ENCODE assay signal across 8 cellular contexts in the genomic region with DNA sequence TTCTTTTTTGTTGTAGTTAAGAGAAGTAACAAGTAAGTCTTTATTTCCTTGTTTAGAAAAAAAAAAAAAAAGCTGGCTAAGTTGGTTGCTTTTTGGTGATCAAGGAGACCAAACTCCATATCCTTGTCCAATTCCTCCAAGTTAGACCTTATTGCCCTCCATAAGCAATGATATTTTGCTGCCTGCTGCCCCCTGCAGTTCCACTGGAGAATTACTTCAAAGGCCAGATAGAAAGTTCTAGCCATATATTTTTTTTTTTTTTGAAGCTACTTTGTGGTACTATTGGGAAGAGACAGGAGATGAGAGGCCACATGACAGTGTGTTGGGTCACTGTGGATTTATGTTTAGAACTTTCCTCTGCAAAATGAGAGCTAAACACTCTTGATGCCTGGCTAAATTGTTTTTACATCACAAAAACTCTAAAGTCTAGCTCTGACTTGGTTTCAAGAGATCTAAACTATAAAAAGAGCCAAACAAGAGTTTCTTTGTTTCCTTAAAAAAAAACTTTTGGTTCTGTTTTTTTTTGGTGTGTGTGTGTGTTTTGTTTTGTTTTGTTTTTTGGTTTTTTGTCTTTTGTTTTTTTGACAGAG.
A peak's percentile ranks its signal among the peaks of the same experiment; 100 is the strongest.
DNase-seq lines count a peak whose midpoint lies in the region; ATAC-seq, FAIRE-seq and TF ChIP-seq lines count a peak whose summit lies in the region.

No MANE protein-coding gene starts in this region.

- H3K27ac ChIP-seq in RWPE2 (ENCODE audit: poor library complexity, severe bottlenecking) (no peak overlapping the region), ascending aorta (peak overlapping the region; percentile 35 to 77), kidney (ENCODE audit: low read depth in 2 of 2, low read length in 2 of 2) (no peak overlapping the region)

- H3K9ac ChIP-seq in kidney (ENCODE audit: low read length in 2 of 2), result no peak overlapping the region

- peak; percentile 72 for ATAC-seq in GM21526 (IDR thresholded peaks at IDR 0.05; ENCODE audit: low FRiP score, unreplicated experiment)
- ATAC-seq in RWPE2 (ENCODE audit: low read depth), result no peak
- ATAC-seq in GM18502 (IDR thresholded peaks at IDR 0.05; ENCODE audit: poor library complexity, unreplicated experiment), result no peak
- no peak for ATAC-seq in GM19035 (IDR thresholded peaks at IDR 0.05; ENCODE audit: unreplicated experiment)

- H3K27me3 ChIP-seq in RWPE2 (ENCODE audit: insufficient read depth, poor library complexity, severe bottlenecking) (no peaks in the 10 kb centered on the region), ascending aorta (no peaks in the 10 kb centered on the region)

- intact Hi-C loops in ascending aorta (cut with DNase I), result no loop called here
- intact Hi-C loops in kidney (cut with DNase I), result no loop called here

- H3K4me3 ChIP-seq in RWPE2 (ENCODE audit: severe bottlenecking), result no peak overlapping the region
- H3K4me3 ChIP-seq in ascending aorta, result no peak overlapping the region
- no peak overlapping the region for H3K4me3 ChIP-seq in kidney (ENCODE audit: low read length in 2 of 2)

- DNase-seq in CD1c-positive myeloid dendritic cell (ENCODE audit: extremely low spot score) (peak; percentile 58), RWPE2 (ENCODE audit: low spot score) (no peak), ascending aorta (ENCODE audit: low spot score in 2 of 2) (no peak), kidney (no peak)
- DNase-seq in stimulated activated CD8-positive, alpha-beta memory T cell treated with anti-CD3 and anti-CD28 coated beads, Interleukin-4, amount 100 ng/mL, for 48 hours, result peak; percentile 78

- FAIRE-seq in kidney (lab: Jason Lieb, UNC), result no peak

- no peaks in the 10 kb centered on the region for H3K36me3 ChIP-seq in RWPE2 (ENCODE audit: low read depth)
- peaks cover 7 to 28% of the 10 kb centered on the region in 2 donors for H3K36me3 ChIP-seq in ascending aorta
- H3K36me3 ChIP-seq in kidney (ENCODE audit: control insufficient read depth in 1 of 2, insufficient read depth in 2 of 2, low read length in 2 of 2), result no peaks in the 10 kb centered on the region

- H3K4me1 ChIP-seq in RWPE2 (ENCODE audit: insufficient read depth, poor library complexity, severe bottlenecking), result no peaks in the 10 kb centered on the region
- H3K4me1 ChIP-seq in ascending aorta, result peaks cover 0 to 7% of the 10 kb centered on the region in 2 donors
- H3K4me1 ChIP-seq in kidney (ENCODE audit: control insufficient read depth in 1 of 2, insufficient read depth in 1 of 2, low read depth in 1 of 2, low read length in 2 of 2), result peaks cover 2 to 6% of the 10 kb centered on the region in 2 donors

- TF ChIP-seq CTCF in RWPE2 (IDR thresholded peaks at IDR 0.05; ENCODE audit: poor library complexity, severe bottlenecking) (peak; percentile 76), ascending aorta (IDR thresholded peaks at IDR 0.05) (peak; percentile 37 to 50 (median 42)), kidney (IDR thresholded peaks at IDR 0.05; ENCODE audit: borderline replicate concordance, extremely low read depth, insufficient read depth) (peak; percentile 22)

- H3K9me3 ChIP-seq in RWPE2 (ENCODE audit: severe bottlenecking) (no peaks in the 10 kb centered on the region), ascending aorta (no peaks in the 10 kb centered on the region), kidney (ENCODE audit: control insufficient read depth in 1 of 2, low read length in 2 of 2) (no peaks in the 10 kb centered on the region)

Comparison
In these comparisons a context has a peak if more than half of its experiments do, and no peak if none do; other contexts are left out.
1. DNase-seq: peak in CD1c-positive myeloid dendritic cell (single experiment) and stimulated activated CD8-positive, alpha-beta memory T cell treated with anti-CD3 and anti-CD28 coated beads, Interleukin-4, amount 100 ng/mL, for 48 hours (single experiment); none in RWPE2 (single experiment), ascending aorta (0 of 2) and kidney (single experiment).
2. H3K27ac ChIP-seq: peak in ascending aorta (2 of 2); none in RWPE2 (single experiment) and kidney (0 of 2).
3. CTCF ChIP-seq: peak in every context shown above with its lines; median percentile 76 in RWPE2; 42 in ascending aorta; 22 in kidney.